Comparison of ENCODE assay signal across 23 cellular contexts in the genomic region with DNA sequence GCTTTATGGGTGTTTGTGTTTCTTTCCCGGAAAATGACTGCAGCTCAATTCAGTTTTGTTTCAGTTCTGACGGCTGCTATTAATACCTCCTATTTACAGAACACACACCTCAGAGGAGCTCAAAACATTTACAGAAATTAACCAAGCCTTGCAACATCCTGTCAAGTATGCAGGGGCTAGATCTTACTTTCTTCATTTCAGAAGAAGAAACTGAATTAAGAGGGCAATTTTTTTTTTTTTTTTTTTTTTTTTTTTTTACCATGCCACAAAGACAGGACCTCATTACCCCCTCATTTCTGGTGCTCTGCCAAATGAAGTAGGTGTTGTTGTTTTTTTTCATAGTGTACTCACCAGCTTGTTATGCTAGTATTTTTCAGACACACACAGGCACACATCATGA. TPM values are rescaled to one million over a fixed set of nuclear protein-coding genes. Genes with fewer than 3 reads are reported as not detected.
DNase-seq lines count a peak whose midpoint lies in the region; ATAC-seq and TF ChIP-seq lines count a peak whose summit lies in the region.
"Had no signal": no experiment of that assay in that cellular context is flagged by ENCODE, and none has a peak within 500 bp of the region (broad histone marks: within the 10 kb centered on the region; RNA-seq: fewer than 3 reads in every experiment).

No MANE protein-coding gene starts in this region.

- TF ChIP-seq EP300 in gastroesophageal sphincter (IDR thresholded peaks at IDR 0.05) = no peak

- ATAC-seq in gastroesophageal sphincter = peak; percentile 37
- no peak for ATAC-seq in thoracic aorta (ENCODE audit: insufficient number of reproducible peaks, low FRiP score, low read depth)
- no peak for ATAC-seq in GM19023 (IDR thresholded peaks at IDR 0.05; ENCODE audit: unreplicated experiment)
- ATAC-seq in GM21381 (IDR thresholded peaks at IDR 0.05; ENCODE audit: unreplicated experiment) = no peak
- no peak for ATAC-seq in GM18867 (IDR thresholded peaks at IDR 0.05; ENCODE audit: unreplicated experiment)

- H3K4me1 ChIP-seq in gastroesophageal sphincter (peaks cover 9 to 53% (median 15%) of the 10 kb centered on the region in 3 donors), thoracic aorta (ENCODE audit: control insufficient read depth in 1 of 2, low read depth in 2 of 2) (peaks cover 24 to 80% of the 10 kb centered on the region in 2 donors)
- H3K4me1 ChIP-seq: BLaER1 had no signal

- H3K27me3 ChIP-seq in gastroesophageal sphincter = no peaks in the 10 kb centered on the region
- no peaks in the 10 kb centered on the region for H3K27me3 ChIP-seq in thoracic aorta (replicated peaks; ENCODE audit: insufficient read depth)
- H3K27me3 ChIP-seq: BLaER1, hepatocyte, ovary had no signal

- WGBS in gastroesophageal sphincter (ENCODE audit: low coverage in 1 of 2), 2 donors = 25 to 26% methylated on average over 2 of the region's 2 CpGs

- TF ChIP-seq CTCF in gastroesophageal sphincter (IDR thresholded peaks at IDR 0.05) (no peak), thoracic aorta (IDR thresholded peaks at IDR 0.05) (no peak)

- H3K27ac ChIP-seq in gastroesophageal sphincter = peak overlapping the region in 3 of 4 donors; percentile 27 to 64 (median 29)
- H3K27ac ChIP-seq in thoracic aorta = peak overlapping the region; percentile 50 to 51
- H3K27ac ChIP-seq: BLaER1, hepatocyte, ovary had no signal

- H3K4me3 ChIP-seq in gastroesophageal sphincter = no peak overlapping the region
- peak overlapping the region; percentile 45 for H3K4me3 ChIP-seq in thoracic aorta
- H3K4me3 ChIP-seq: BLaER1, hepatocyte, ovary had no signal

- no peak for TF ChIP-seq POLR2A in gastroesophageal sphincter (IDR thresholded peaks at IDR 0.05)

- H3K36me3 ChIP-seq in gastroesophageal sphincter = no peaks in the 10 kb centered on the region
- no peaks in the 10 kb centered on the region for H3K36me3 ChIP-seq in thoracic aorta
- H3K36me3 ChIP-seq: BLaER1, ovary had no signal

- H3K9me3 ChIP-seq in gastroesophageal sphincter (no peaks in the 10 kb centered on the region), thoracic aorta (no peaks in the 10 kb centered on the region)
- H3K9me3 ChIP-seq: BLaER1, ovary had no signal

- DNase-seq in DMS79 treated with DMSO at 0.1 percent for 48 hours (lab: John Stamatoyannopoulos, UW) (peak; percentile 44), DMS79 (lab: John Stamatoyannopoulos, UW) (no peak), amniotic epithelial cell (ENCODE audit: low read depth) (peak; percentile 35), thoracic aorta (ENCODE audit: low spot score) (no peak)
- DNase-seq: 8988T; activated CD4-positive, alpha-beta T cell treated with anti-CD3 and anti-CD28 coated beads, Interleukin-2, amount 50 U/mL, for 48 hours; activated naive CD4-positive, alpha-beta T cell treated with Interleukin-2 at 50 U/mL for 16 hours; anterior cingulate cortex; endodermal cell; naive B cell; NCI-H187 treated with DMSO at 0.1 percent for 48 hours; NCI-H510A; ovary; Right ventricle myocardium superior; stimulated activated CD4-positive, alpha-beta T cell treated with anti-CD3 and anti-CD28 coated beads, Interleukin-2, amount 100 ng/mL, for 24 hours; stimulated activated naive CD4-positive, alpha-beta T cell treated with Interleukin-2 at 50 U/mL for 16 hours; T-helper 1 cell had no signal

RNA-seq across cellular contexts. Expression of a gene that starts 50.0 kb away (rescaled TPM):
- total RNA-seq in gastroesophageal sphincter (10 to 100 TPM in 1 of 4 donors, 1 to 10 TPM in 2, not detected in 1; 1.2 to 13.5 (median 5.4) TPM), thoracic aorta (10 to 100 TPM; 24.6 to 53.4 TPM)
- total RNA-seq: endodermal cell had no signal

Comparison
In these comparisons a context has a peak if more than half of its experiments do, and no peak if none do; other contexts are left out.
1. DNase-seq: peak in DMS79 treated with DMSO at 0.1 percent for 48 hours (single experiment) and amniotic epithelial cell (single experiment); none in DMS79 (single experiment) and thoracic aorta (single experiment).